In genomic region chr12:125121095-125121494, GRCh38 we compare ENCODE assay signal across 1 cellular context.
TF ChIP-seq lines count a peak whose summit lies in the region.

No MANE protein-coding gene starts in this region.

TF ChIP-seq in H1, 55 proteins besides CTCF, POLR2A, EP300 and RAD21:
- TF ChIP-seq ATF2 (IDR thresholded peaks at IDR 0.05; ENCODE audit: low read length) (no peak), GABPA (IDR thresholded peaks at IDR 0.05; ENCODE audit: borderline replicate concordance, insufficient read depth, low read length) (no peak), KDM5A (IDR thresholded peaks at IDR 0.05; ENCODE audit: low read length) (no peak), USF2 (IDR thresholded peaks at IDR 0.05; ENCODE audit: low read length) (no peak), CTBP2 (IDR thresholded peaks at IDR 0.05; ENCODE audit: borderline replicate concordance, insufficient read depth, insufficient read length, low read length) (no peak), TAF7 (optimal IDR thresholded peaks at IDR 0.05; ENCODE audit: borderline replicate concordance, low read depth, low read length) (no peak), POU5F1 (IDR thresholded peaks at IDR 0.05; ENCODE audit: low read depth, low read length) (no peak), ATF3 (IDR thresholded peaks at IDR 0.05; ENCODE audit: insufficient read depth, low read depth, low read length) (no peak), CEBPB (IDR thresholded peaks at IDR 0.05; ENCODE audit: low read depth, low read length) (no peak), RXRA (IDR thresholded peaks at IDR 0.05; ENCODE audit: insufficient read depth, low read depth, low read length) (no peak), BACH1 (IDR thresholded peaks at IDR 0.05; ENCODE audit: low read length) (no peak), KDM4A (IDR thresholded peaks at IDR 0.05; ENCODE audit: low read depth, low read length, severe bottlenecking) (no peak), BRCA1 (IDR thresholded peaks at IDR 0.05; ENCODE audit: low read depth, low read length) (no peak)
TF ChIP-seq in H1: peak in this region for 0.
